ENCODE assay signal across 12 cellular contexts in the genomic region with DNA sequence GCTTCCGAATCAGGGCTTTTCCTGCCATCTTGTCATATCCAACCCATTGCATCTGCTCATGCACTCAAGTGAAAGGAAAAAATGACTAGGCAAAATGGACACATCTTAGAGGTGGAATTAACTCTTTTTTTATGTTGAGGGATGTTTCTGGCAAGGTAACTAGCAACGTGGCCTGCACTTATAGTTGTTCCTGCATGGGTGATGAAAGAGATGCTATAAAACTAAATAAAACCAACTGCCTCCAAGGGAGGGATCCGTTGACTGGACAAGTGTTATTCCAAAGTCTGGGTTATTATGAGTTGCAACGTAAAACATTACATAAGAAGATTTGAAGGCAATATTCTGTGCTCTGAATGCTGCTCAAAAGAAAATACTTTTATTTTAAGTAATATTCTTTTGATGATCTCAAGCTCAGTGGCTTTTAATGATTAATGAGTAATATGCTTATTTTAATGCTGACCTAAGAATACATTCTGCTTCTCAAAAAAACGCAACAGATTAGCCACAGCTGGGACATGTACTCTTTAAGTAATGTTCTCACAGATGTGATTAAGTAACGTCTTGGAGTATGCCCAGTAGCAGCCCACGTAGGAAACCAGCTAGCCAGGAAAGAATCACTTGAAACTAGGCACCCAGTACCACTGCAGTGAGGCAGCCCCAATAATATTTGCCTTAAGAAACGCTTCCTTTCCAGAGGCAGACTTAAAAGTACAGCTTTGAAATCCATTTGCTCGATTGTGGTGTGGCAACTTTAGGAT. TPM values are rescaled to one million over a fixed set of nuclear protein-coding genes. Genes with fewer than 3 reads are reported as not detected.
DNase-seq lines count a peak whose midpoint lies in the region; ATAC-seq and TF ChIP-seq lines count a peak whose summit lies in the region.
"Had no signal": no experiment of that assay in that cellular context is flagged by ENCODE, and none has a peak within 500 bp of the region (broad histone marks: within the 10 kb centered on the region; RNA-seq: fewer than 3 reads in every experiment).

No MANE protein-coding gene starts in this region.

- CTCF ChIA-PET in activated CD8-positive, alpha-beta T cell treated with anti-CD3 and anti-CD28 coated beads for 36 hours (lab: Charles Lee), result interaction anchor here (1.3 to 4.2 kb wide), 4 partner anchors 16 to 512 kb away, joined by 4 to 23 read pairs (median 16); no protein-coding TSS in a partner anchor

- no peak for TF ChIP-seq CTCF in foreskin fibroblast (IDR thresholded peaks at IDR 0.05; ENCODE audit: low read depth, low read length)
- no peak for TF ChIP-seq CTCF in omental fat pad (IDR thresholded peaks at IDR 0.05)
- no peak for TF ChIP-seq CTCF in activated CD8-positive, alpha-beta T cell treated with anti-CD3 and anti-CD28 coated beads for 36 hours (IDR thresholded peaks at IDR 0.05)

- H3K27ac Mint-ChIP-seq in activated CD8-positive, alpha-beta T cell treated with anti-CD3 and anti-CD28 coated beads for 36 hours, result no peak overlapping the region
- H3K27ac Mint-ChIP-seq: activated T-helper 2 cell treated with anti-CD3 and anti-CD28 coated beads, Interferon-gamma antibody, Interleukin-2, Interleukin-4, amounts not matched to agents 10 μg/mL and 5 μg/mL and 100 μg/mL, durations not matched to agents 14 hours and 24 hours and 36 hours had no signal

- in situ Hi-C loops in G401 (cut with HindIII; ENCODE audit: low sequenced_read_pairs), result no loop called here

- peaks cover 31% of the 10 kb centered on the region for H3K4me1 Mint-ChIP-seq in activated CD8-positive, alpha-beta T cell treated with anti-CD3 and anti-CD28 coated beads for 36 hours (ENCODE audit: low read depth)

- H3K36me3 Mint-ChIP-seq in activated CD8-positive, alpha-beta T cell treated with anti-CD3 and anti-CD28 coated beads for 36 hours (ENCODE audit: low read depth), result peaks cover 38% of the 10 kb centered on the region

- intact Hi-C loops in Right ventricle myocardium inferior (cut with DNase I), result no loop called here
- intact Hi-C loops in cardiac septum (cut with DNase I), result no loop called here
- intact Hi-C loops in activated CD8-positive, alpha-beta T cell treated with anti-CD3 and anti-CD28 coated beads for 36 hours (cut with micrococcal nuclease), result no loop called here

- H3K27me3 Mint-ChIP-seq in activated CD8-positive, alpha-beta T cell treated with anti-CD3 and anti-CD28 coated beads for 36 hours, result no peaks in the 10 kb centered on the region

- H3K4me3 Mint-ChIP-seq in activated CD8-positive, alpha-beta T cell treated with anti-CD3 and anti-CD28 coated beads for 36 hours, result no peak overlapping the region

- ATAC-seq in Right ventricle myocardium inferior (peak; percentile 71), omental fat pad (ENCODE audit: low FRiP score) (peak; percentile 52)
- ATAC-seq in activated CD8-positive, alpha-beta T cell treated with anti-CD3 and anti-CD28 coated beads for 36 hours, result no peak

- DNase-seq in Right ventricle myocardium inferior (ENCODE audit: missing footprints), result no peak
- DNase-seq in cardiac septum (ENCODE audit: low spot score), result no peak
- peak; percentile 74 to 85 for DNase-seq in foreskin fibroblast
- no peak for DNase-seq in omental fat pad (ENCODE audit: low spot score)
- DNase-seq in NCI-H774 (lab: John Stamatoyannopoulos, UW), result no peak
- no peak for DNase-seq in G401 (ENCODE audit: low spot score)
- DNase-seq in RKO (ENCODE audit: low spot score), result no peak
- no peak for DNase-seq in activated CD8-positive, alpha-beta T cell treated with anti-CD3 and anti-CD28 coated beads for 36 hours
- DNase-seq: DMS 273 treated with DMSO at 0.1 percent for 48 hours, H7, right lobe of liver had no signal

- POLR2A ChIA-PET in activated CD8-positive, alpha-beta T cell treated with anti-CD3 and anti-CD28 coated beads for 36 hours (lab: Charles Lee), result interaction anchor here (1.1 to 1.3 kb wide), 2 partner anchors 9 to 14 kb away, joined by 3 read pairs; no protein-coding TSS in a partner anchor

- H3K4me3 ChIP-seq in foreskin fibroblast (ENCODE audit: low read depth in 1 of 2, low read length in 2 of 2), result no peak overlapping the region
- H3K4me3 ChIP-seq: right lobe of liver had no signal

- H3K9me3 Mint-ChIP-seq in activated CD8-positive, alpha-beta T cell treated with anti-CD3 and anti-CD28 coated beads for 36 hours, result no peaks in the 10 kb centered on the region
- H3K9me3 Mint-ChIP-seq: activated T-helper 2 cell treated with anti-CD3 and anti-CD28 coated beads, Interferon-gamma antibody, Interleukin-2, Interleukin-4, amounts not matched to agents 10 μg/mL and 5 μg/mL and 100 μg/mL, durations not matched to agents 14 hours and 24 hours and 36 hours had no signal

RNA-seq across cellular contexts. Expression of gene KLF3, which starts 27.4 kb away (rescaled TPM):
- total RNA-seq in Right ventricle myocardium inferior (18.9 TPM), cardiac septum (25.3 TPM), omental fat pad (10 to 100 TPM; 40.4 to 64.9 (median 53.8) TPM)
- total RNA-seq in G401 (2014; rRNA removed; shearing (Covaris generic)), result 3.0 and 5.1 TPM in 2 replicates
- total RNA-seq in activated CD8-positive, alpha-beta T cell treated with anti-CD3 and anti-CD28 coated beads for 36 hours, result 1 to 10 TPM; 5.5 to 6.0 TPM

Comparison
In these comparisons a context has a peak if more than half of its experiments do, and no peak if none do; other contexts are left out.
1. DNase-seq: peak in foreskin fibroblast (2 of 2); none in Right ventricle myocardium inferior (single experiment), cardiac septum (single experiment), omental fat pad (single experiment), NCI-H774 (single experiment), G401 (single experiment), RKO (single experiment) and activated CD8-positive, alpha-beta T cell treated with anti-CD3 and anti-CD28 coated beads for 36 hours (single experiment).